ENCODE assay signal across 8 cellular contexts in the genomic region with DNA sequence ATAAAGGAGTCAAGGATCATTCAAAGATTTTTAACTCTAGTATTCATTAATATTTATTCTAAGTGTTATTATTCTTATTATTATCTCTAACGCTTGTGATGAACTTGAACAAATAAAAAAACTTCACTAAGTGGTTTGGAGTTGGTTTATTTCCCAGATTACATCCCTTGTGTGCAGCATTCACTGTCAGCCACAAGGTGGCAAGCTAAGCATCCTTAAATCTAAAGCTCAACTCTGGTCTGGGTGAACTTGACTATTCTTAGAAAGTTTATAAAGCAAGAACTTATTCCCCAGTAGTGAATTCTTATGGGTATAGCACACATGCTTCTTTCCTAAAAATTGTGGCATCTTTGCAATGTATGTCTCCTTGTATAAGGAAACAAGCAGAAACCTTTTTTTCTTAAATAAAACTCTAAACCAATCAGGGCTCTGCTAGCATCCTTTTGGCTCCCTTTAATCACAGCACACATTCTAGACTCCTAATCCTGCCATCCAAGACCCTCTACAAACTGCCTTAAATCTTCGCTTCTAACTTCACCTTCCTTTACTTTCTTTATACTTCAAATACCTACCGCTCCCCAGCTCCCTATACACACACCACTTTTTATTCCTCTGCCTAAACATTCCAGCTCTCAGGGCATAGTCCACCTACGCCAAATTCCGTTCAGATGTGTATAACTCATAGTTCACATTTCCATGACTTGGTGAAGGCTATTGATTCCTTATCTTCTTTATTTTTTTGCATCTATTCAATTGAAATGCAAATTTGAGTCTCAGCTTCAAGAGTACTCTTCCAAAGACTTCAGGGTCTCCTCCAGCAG.
A peak's percentile ranks its signal among the peaks of the same experiment; 100 is the strongest.
DNase-seq lines count a peak whose midpoint lies in the region; FAIRE-seq and TF ChIP-seq lines count a peak whose summit lies in the region.

No MANE protein-coding gene starts in this region.

- H3K36me3 ChIP-seq in MG63 (no peaks in the 10 kb centered on the region), sigmoid colon (no peaks in the 10 kb centered on the region)

- POLR2A ChIA-PET in HEK293T (lab: Yijun Ruan, JAX): no interaction called here

- DNase-seq in AG09319 (ENCODE audit: extremely low read depth, low read depth) (peak; percentile 12), HEK293T (ENCODE audit: extremely low spot score) (peak; percentile 22), MG63 (peak; percentile 9), globus pallidus (ENCODE audit: low spot score) (peak; percentile 45), sigmoid colon (no peak), NCI-H128 (lab: John Stamatoyannopoulos, UW; ENCODE audit: unreplicated experiment) (no peak)

- TF ChIP-seq CTCF in AG09319 (IDR thresholded peaks at IDR 0.05; ENCODE audit: low read depth, low read length) (peak; percentile 93), GM12873 (IDR thresholded peaks at IDR 0.05; ENCODE audit: insufficient read depth, low read depth, low read length, missing control alignments) (peak; percentile 77), sigmoid colon (IDR thresholded peaks at IDR 0.05) (peak; percentile 20 to 65 (median 61))

- H3K9me3 ChIP-seq in MG63: no peaks in the 10 kb centered on the region
- no peaks in the 10 kb centered on the region for H3K9me3 ChIP-seq in sigmoid colon

- FAIRE-seq in TTC549 (lab: Jason Lieb, UNC): peak; percentile 84

- H3K4me1 ChIP-seq in sigmoid colon: no peaks in the 10 kb centered on the region

- CTCF ChIA-PET in HEK293T (lab: Yijun Ruan, JAX): interaction anchor here (0.6 to 2.0 kb wide), 7 partner anchors 8 to 1032 kb away, joined by 3 to 6 read pairs (median 3); no protein-coding TSS in a partner anchor

- 11 to 53% methylated on average over 5 of the region's 5 CpGs for WGBS in sigmoid colon, 2 donors

- intact Hi-C loops in sigmoid colon (cut with DNase I): no loop called here

- TF ChIP-seq EP300 in sigmoid colon (IDR thresholded peaks at IDR 0.05): no peak

- H3K4me3 ChIP-seq in MG63 (no peak overlapping the region), sigmoid colon (no peak overlapping the region)

- no peak overlapping the region for H3K27ac ChIP-seq in sigmoid colon

- no peak for TF ChIP-seq POLR2A in sigmoid colon (IDR thresholded peaks at IDR 0.05)

- H3K27me3 ChIP-seq in MG63: no peaks in the 10 kb centered on the region
- no peaks in the 10 kb centered on the region for H3K27me3 ChIP-seq in sigmoid colon

TF ChIP-seq in HEK293T, 16 proteins besides CTCF, POLR2A, EP300 and RAD21:
- TF ChIP-seq FOXM1 (IDR thresholded peaks at IDR 0.05; ENCODE audit: borderline replicate concordance) (no peak), SP1 (IDR thresholded peaks at IDR 0.05) (no peak), FOXK2 (IDR thresholded peaks at IDR 0.05) (no peak), ARNT (IDR thresholded peaks at IDR 0.05) (no peak), L3MBTL2 (conservative IDR thresholded peaks at IDR 0.05) (no peak), CTBP1 (IDR thresholded peaks at IDR 0.05; ENCODE audit: borderline replicate concordance) (no peak), TARDBP (IDR thresholded peaks at IDR 0.05) (no peak), FOXA1 (IDR thresholded peaks at IDR 0.05) (no peak), NFRKB (IDR thresholded peaks at IDR 0.05) (no peak), SUZ12 (IDR thresholded peaks at IDR 0.05) (no peak), BHLHE40 (IDR thresholded peaks at IDR 0.05; ENCODE audit: borderline replicate concordance) (no peak), ELF4 (IDR thresholded peaks at IDR 0.05) (no peak), LEF1 (IDR thresholded peaks at IDR 0.05; ENCODE audit: borderline replicate concordance) (no peak), HDGF (IDR thresholded peaks at IDR 0.05; ENCODE audit: borderline replicate concordance) (no peak), ZNF384 (IDR thresholded peaks at IDR 0.05) (no peak)
- TF ChIP-seq, protein P1, sequence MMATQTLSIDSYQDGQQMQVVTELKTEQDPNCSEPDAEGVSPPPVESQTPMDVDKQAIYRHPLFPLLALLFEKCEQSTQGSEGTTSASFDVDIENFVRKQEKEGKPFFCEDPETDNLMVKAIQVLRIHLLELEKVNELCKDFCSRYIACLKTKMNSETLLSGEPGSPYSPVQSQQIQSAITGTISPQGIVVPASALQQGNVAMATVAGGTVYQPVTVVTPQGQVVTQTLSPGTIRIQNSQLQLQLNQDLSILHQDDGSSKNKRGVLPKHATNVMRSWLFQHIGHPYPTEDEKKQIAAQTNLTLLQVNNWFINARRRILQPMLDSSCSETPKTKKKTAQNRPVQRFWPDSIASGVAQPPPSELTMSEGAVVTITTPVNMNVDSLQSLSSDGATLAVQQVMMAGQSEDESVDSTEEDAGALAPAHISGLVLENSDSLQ (IDR thresholded peaks at IDR 0.05): no peak

Comparison
In these comparisons a context has a peak if more than half of its experiments do, and no peak if none do; other contexts are left out.
1. DNase-seq: peak in AG09319 (single experiment), HEK293T (single experiment), MG63 (single experiment) and globus pallidus (single experiment); none in sigmoid colon (single experiment) and NCI-H128 (single experiment).
2. Peak in every context shown above with its lines, with median percentiles within 50 percentile points of each other: CTCF ChIP-seq.